5 cellular contexts compared by ENCODE assay signal in the genomic region with DNA sequence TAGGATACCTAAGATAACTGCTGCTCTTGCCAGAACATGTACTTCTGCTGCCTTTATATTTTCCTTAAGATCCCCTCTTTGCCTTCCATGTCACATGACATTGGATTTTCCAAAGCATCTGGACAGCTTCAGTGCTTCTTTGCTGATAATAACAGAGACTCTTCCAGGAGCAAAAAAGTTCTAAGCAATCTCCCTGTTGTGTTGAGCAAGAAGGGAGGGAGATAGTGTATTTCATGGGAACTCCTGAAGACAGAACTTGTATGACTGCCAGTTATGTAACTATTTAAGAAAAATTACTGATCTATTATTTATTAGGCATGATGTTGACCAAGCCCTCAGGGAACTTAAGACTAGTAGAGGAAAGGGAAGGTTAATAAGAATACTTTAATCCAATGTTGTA.
"Had no signal": no experiment of that assay in that cellular context is flagged by ENCODE, and none has a peak within 500 bp of the region (broad histone marks: within the 10 kb centered on the region; RNA-seq: fewer than 3 reads in every experiment).

No MANE protein-coding gene starts in this region.

- H3K4me2 ChIP-seq: GM23338 had no signal

- H2AFZ ChIP-seq: GM23338 had no signal

- DNase-seq: IMR-90 had no signal

- H3K27ac Mint-ChIP-seq: GM23338 had no signal

- H3K36me3 ChIP-seq: HAP-1 had no signal

- H3K9me3 ChIP-seq: HAP-1 had no signal

- H3K4me3 Mint-ChIP-seq: GM23338 had no signal

- H3K4me3 ChIP-seq: GM23338, HAP-1, K562 had no signal

- H3K4me1 Mint-ChIP-seq: GM23338 had no signal

- ATAC-seq: GM23338, HCT116, K562 had no signal

- H3K4me1 ChIP-seq: HAP-1 had no signal
